Comparison of ENCODE assay signal across 1 cellular context in the genomic region with DNA sequence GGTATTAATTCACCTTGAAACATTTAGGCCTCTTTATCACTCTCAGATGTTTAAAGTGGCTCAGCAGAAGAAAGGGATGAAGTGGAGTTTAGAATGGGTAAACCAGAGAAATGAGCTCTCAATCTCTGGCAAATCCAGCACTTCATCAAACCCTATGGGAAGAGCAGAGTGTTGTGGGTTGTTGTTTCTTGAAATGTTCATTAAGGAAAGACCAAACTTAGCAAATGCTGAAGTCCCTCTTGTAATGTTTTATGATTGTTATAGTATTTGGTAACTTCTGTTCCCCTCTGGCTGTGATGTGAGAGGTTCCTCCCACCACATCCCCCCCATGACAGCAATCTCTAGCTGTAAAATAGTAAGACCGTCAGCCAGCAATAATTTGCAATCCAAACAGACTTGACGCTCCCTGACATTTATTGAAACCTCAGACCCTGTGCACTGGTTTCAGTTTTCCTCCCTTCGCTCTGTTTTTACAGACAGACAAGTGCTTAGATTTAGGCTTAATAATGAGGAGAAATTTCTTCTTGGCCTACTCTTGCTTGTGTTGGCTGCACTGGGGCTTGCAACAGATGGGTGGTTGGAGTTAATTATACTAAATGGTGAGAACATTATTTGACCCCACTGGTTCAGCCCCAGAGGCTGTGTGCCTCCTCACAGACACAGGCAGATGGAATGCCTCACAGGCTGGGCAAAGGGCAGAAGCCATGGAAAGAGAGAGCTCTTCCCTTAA.
TF ChIP-seq lines count a peak whose summit lies in the region.

No MANE protein-coding gene starts in this region.

TF ChIP-seq in SK-N-SH, 30 proteins besides CTCF, POLR2A, EP300 and RAD21 (continued from another document):
- TF ChIP-seq, protein P1, sequence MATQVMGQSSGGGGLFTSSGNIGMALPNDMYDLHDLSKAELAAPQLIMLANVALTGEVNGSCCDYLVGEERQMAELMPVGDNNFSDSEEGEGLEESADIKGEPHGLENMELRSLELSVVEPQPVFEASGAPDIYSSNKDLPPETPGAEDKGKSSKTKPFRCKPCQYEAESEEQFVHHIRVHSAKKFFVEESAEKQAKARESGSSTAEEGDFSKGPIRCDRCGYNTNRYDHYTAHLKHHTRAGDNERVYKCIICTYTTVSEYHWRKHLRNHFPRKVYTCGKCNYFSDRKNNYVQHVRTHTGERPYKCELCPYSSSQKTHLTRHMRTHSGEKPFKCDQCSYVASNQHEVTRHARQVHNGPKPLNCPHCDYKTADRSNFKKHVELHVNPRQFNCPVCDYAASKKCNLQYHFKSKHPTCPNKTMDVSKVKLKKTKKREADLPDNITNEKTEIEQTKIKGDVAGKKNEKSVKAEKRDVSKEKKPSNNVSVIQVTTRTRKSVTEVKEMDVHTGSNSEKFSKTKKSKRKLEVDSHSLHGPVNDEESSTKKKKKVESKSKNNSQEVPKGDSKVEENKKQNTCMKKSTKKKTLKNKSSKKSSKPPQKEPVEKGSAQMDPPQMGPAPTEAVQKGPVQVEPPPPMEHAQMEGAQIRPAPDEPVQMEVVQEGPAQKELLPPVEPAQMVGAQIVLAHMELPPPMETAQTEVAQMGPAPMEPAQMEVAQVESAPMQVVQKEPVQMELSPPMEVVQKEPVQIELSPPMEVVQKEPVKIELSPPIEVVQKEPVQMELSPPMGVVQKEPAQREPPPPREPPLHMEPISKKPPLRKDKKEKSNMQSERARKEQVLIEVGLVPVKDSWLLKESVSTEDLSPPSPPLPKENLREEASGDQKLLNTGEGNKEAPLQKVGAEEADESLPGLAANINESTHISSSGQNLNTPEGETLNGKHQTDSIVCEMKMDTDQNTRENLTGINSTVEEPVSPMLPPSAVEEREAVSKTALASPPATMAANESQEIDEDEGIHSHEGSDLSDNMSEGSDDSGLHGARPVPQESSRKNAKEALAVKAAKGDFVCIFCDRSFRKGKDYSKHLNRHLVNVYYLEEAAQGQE (IDR thresholded peaks at IDR 0.05; ENCODE audit: low read depth, low read length): no peak
- TF ChIP-seq GATA2 (CRISPR knock-in tag; IDR thresholded peaks at IDR 0.05): no peak
TF ChIP-seq in SK-N-SH: peak in this region for 0.
